In genomic region chr2:172225786-172226185, GRCh38 we compare ENCODE assay signal across 1 cellular context.
TF ChIP-seq lines count a peak whose summit lies in the region.

No MANE protein-coding gene starts in this region.

TF ChIP-seq in GM23338, 12 proteins besides CTCF, POLR2A, EP300 and RAD21:
- TF ChIP-seq, protein P1, sequence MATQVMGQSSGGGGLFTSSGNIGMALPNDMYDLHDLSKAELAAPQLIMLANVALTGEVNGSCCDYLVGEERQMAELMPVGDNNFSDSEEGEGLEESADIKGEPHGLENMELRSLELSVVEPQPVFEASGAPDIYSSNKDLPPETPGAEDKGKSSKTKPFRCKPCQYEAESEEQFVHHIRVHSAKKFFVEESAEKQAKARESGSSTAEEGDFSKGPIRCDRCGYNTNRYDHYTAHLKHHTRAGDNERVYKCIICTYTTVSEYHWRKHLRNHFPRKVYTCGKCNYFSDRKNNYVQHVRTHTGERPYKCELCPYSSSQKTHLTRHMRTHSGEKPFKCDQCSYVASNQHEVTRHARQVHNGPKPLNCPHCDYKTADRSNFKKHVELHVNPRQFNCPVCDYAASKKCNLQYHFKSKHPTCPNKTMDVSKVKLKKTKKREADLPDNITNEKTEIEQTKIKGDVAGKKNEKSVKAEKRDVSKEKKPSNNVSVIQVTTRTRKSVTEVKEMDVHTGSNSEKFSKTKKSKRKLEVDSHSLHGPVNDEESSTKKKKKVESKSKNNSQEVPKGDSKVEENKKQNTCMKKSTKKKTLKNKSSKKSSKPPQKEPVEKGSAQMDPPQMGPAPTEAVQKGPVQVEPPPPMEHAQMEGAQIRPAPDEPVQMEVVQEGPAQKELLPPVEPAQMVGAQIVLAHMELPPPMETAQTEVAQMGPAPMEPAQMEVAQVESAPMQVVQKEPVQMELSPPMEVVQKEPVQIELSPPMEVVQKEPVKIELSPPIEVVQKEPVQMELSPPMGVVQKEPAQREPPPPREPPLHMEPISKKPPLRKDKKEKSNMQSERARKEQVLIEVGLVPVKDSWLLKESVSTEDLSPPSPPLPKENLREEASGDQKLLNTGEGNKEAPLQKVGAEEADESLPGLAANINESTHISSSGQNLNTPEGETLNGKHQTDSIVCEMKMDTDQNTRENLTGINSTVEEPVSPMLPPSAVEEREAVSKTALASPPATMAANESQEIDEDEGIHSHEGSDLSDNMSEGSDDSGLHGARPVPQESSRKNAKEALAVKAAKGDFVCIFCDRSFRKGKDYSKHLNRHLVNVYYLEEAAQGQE (IDR thresholded peaks at IDR 0.05; ENCODE audit: unreplicated experiment), result no peak
- TF ChIP-seq ZNF462 (CRISPR knock-in tag; IDR thresholded peaks at IDR 0.05) (no peak), ZNF114 (CRISPR knock-in tag; IDR thresholded peaks at IDR 0.05) (no peak), CREB1 (CRISPR knock-in tag; IDR thresholded peaks at IDR 0.05; ENCODE audit: low read depth) (no peak), ZNF331 (CRISPR knock-in tag; IDR thresholded peaks at IDR 0.05; ENCODE audit: low read depth) (no peak), JUNB (IDR thresholded peaks at IDR 0.05; ENCODE audit: unreplicated experiment) (no peak), NANOG (IDR thresholded peaks at IDR 0.05; ENCODE audit: borderline replicate concordance) (no peak), EZH2 (IDR thresholded peaks at IDR 0.05; ENCODE audit: low read depth, unreplicated experiment) (no peak), EZH2phosphoT487 (IDR thresholded peaks at IDR 0.05; ENCODE audit: unreplicated experiment) (no peak), POLR2AphosphoS5 (IDR thresholded peaks at IDR 0.05; ENCODE audit: low read depth) (no peak), STAT1 (IDR thresholded peaks at IDR 0.05; ENCODE audit: unreplicated experiment) (no peak), ETS1 (IDR thresholded peaks at IDR 0.05) (no peak)
